8 cellular contexts compared by ENCODE assay signal in the genomic region with DNA sequence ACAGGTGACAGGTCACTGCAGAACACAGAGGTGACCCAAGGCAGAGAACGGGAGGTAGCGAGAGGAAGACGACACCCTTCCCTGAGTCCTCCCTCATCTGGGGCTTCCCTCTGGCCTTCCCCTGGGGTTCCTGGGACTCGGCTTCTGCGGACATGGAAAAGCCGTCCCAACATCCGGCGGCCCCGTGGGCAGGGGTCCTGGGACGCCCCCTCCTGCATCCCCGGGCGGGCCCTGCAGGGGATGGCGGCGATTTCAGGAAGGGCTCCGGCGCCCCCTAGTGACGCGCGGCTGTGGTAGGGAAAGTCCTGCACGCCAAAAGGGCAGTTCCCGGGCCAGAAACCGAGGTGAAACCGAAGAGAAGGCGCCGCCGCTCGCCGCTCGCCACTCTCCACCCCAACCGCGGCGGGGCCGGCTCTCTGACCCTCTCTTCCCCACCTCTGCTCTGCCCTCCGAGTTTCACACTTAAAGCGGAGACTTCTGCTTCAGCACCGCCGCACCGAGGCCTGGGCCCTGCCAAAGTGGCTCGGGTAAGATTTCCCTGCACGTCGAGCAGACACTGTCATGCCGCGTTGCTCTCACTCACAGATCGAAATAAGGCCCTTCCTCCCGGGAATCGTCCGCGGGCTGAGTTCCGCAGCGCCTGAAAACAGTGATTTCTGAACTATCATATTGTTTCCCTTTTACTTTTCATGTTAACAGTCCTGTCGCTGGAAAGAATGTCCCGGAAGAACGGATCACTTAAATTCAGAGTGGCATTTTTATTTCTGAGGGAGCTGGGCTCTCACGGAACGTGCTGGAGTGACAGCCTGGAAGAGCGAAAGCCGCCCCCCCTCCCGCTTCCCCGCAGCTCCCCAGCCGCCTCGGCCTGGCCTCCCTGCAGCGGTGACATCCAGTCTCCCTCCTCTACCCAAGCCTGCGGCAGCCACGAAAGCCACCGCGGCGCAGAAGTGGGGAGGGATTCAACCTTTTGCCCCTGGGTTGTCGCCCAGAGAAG.
A peak's percentile ranks its signal among the peaks of the same experiment; 100 is the strongest.
DNase-seq lines count a peak whose midpoint lies in the region; ATAC-seq and TF ChIP-seq lines count a peak whose summit lies in the region.

No MANE protein-coding gene starts in this region.

- ATAC-seq in HG02610 (IDR thresholded peaks at IDR 0.05; ENCODE audit: unreplicated experiment): peak; percentile 78

- peak; percentile 63 for TF ChIP-seq CTCF in NB4 (IDR thresholded peaks at IDR 0.05; ENCODE audit: low read depth, low read length)
- TF ChIP-seq CTCF in kidney epithelial cell (IDR thresholded peaks at IDR 0.05; ENCODE audit: insufficient read depth, low read length, poor library complexity, severe bottlenecking): peak; percentile 95

- DNase-seq in NCI-H1436 (lab: John Stamatoyannopoulos, UW) (peak; percentile 53), NCI-H1436 treated with DMSO at 0.1 percent for 48 hours (lab: John Stamatoyannopoulos, UW) (no peak), NB4 (ENCODE audit: low read depth) (peak; percentile 71), cerebellar cortex (ENCODE audit: low spot score) (peak; percentile 36), kidney epithelial cell (ENCODE audit: low read depth) (peak; percentile 5)
- peak in 3 of 4 experiments; percentile 11 to 42 (median 35) for DNase-seq in activated CD4-positive, CD25-positive, alpha-beta regulatory T cell (lab: John Stamatoyannopoulos, UW)
- peak; percentile 79 for DNase-seq in stimulated activated CD4-positive, alpha-beta T cell treated with anti-CD3 and anti-CD28 coated beads, Interleukin-15, amount 100 ng/mL, for 24 hours

- H3K27me3 ChIP-seq in kidney epithelial cell (ENCODE audit: control insufficient read depth, insufficient read depth, low read length): no peaks in the 10 kb centered on the region

- no peaks in the 10 kb centered on the region for H3K36me3 ChIP-seq in kidney epithelial cell (ENCODE audit: control insufficient read depth, insufficient read depth, low read length)

- H3K4me3 ChIP-seq in NB4 (ENCODE audit: low read depth, low read length) (no peak overlapping the region), kidney epithelial cell (ENCODE audit: low read depth, low read length) (peak overlapping the region; percentile 49)

- TF ChIP-seq POLR2A in NB4 (IDR thresholded peaks at IDR 0.05; ENCODE audit: extremely low read depth, insufficient read length): no peak
